ENCODE assay signal across 9 cellular contexts in genomic region chr10:16884485-16884884, GRCh38.
"Had no signal": no experiment of that assay in that cellular context is flagged by ENCODE, and none has a peak within 500 bp of the region (broad histone marks: within the 10 kb centered on the region; RNA-seq: fewer than 3 reads in every experiment).

No MANE protein-coding gene starts in this region.

- DNase-seq: GM23248, GOT3, H7, HFFc6, IMR-90, KG1 had no signal

- H3K9me3 ChIP-seq: HAP-1 had no signal

- H3K27ac ChIP-seq: GM23248 had no signal

- H3K4me1 ChIP-seq: HAP-1 had no signal

- H3K9ac ChIP-seq: GM23248 had no signal

- H3K4me3 Mint-ChIP-seq: HFFc6 had no signal

- H3K4me3 ChIP-seq: GM23248, HAP-1, K562 had no signal

- H2AFZ ChIP-seq: GM23248 had no signal

- H3K27ac Mint-ChIP-seq: HFFc6 had no signal

- ATAC-seq: HCT116, K562 had no signal

- H3K9me3 Mint-ChIP-seq: HFFc6 had no signal

- H3K36me3 ChIP-seq: HAP-1 had no signal
